Comparison of ENCODE assay signal across 1 cellular context in the genomic region with DNA sequence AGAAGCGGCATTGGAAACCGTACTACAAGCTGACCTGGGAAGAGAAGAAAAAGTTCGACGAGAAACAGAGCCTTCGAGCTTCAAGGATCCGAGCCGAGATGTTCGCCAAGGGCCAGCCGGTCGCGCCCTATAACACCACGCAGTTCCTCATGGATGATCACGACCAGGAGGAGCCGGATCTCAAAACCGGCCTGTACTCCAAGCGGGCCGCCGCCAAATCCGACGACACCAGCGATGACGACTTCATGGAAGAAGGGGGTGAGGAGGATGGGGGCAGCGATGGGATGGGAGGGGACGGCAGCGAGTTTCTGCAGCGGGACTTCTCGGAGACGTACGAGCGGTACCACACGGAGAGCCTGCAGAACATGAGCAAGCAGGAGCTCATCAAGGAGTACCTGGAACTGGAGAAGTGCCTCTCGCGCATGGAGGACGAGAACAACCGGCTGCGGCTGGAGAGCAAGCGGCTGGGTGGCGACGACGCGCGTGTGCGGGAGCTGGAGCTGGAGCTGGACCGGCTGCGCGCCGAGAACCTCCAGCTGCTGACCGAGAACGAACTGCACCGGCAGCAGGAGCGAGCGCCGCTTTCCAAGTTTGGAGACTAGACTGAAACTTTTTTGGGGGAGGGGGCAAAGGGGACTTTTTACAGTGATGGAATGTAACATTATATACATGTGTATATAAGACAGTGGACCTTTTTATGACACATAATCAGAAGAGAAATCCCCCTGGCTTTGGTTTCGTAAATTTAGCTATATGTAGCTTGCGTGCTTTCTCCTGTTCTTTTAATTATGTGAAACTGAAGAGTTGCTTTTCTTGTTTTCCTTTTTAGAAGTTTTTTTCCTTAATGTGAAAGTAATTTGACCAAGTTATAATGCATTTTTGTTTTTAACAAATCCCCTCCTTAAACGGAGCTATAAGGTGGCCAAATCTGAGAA.
TF ChIP-seq lines count a peak whose summit lies in the region.

No MANE protein-coding gene starts in this region.

TF ChIP-seq in SK-N-SH treated with all-trans-retinoic acid at 6 μM for 48 hours, 23 proteins besides CTCF, POLR2A, EP300 and RAD21:
- no peak for TF ChIP-seq ESRRG (CRISPR knock-in tag; IDR thresholded peaks at IDR 0.05)
- no peak for TF ChIP-seq ISL1 (CRISPR knock-in tag; IDR thresholded peaks at IDR 0.05)
- TF ChIP-seq BACH2 (CRISPR knock-in tag; IDR thresholded peaks at IDR 0.05; ENCODE audit: borderline replicate concordance): no peak
- TF ChIP-seq PPARA (CRISPR knock-in tag; IDR thresholded peaks at IDR 0.05; ENCODE audit: borderline replicate concordance): no peak
- no peak for TF ChIP-seq RARB (CRISPR knock-in tag; IDR thresholded peaks at IDR 0.05)
- no peak for TF ChIP-seq CSDC2 (CRISPR knock-in tag; IDR thresholded peaks at IDR 0.05)
- no peak for TF ChIP-seq CREB5 (CRISPR knock-in tag; IDR thresholded peaks at IDR 0.05; ENCODE audit: low read depth)
- no peak for TF ChIP-seq ZC3H10 (CRISPR knock-in tag; IDR thresholded peaks at IDR 0.05)
- TF ChIP-seq TCF4 (CRISPR knock-in tag; IDR thresholded peaks at IDR 0.05; ENCODE audit: borderline replicate concordance): no peak
- TF ChIP-seq SNAI2 (CRISPR knock-in tag; IDR thresholded peaks at IDR 0.05): no peak
- no peak for TF ChIP-seq GLIS3 (CRISPR knock-in tag; IDR thresholded peaks at IDR 0.05)
